ENCODE assay signal across 9 cellular contexts in genomic region chr4:157607996-157608395, GRCh38.
"Had no signal": no experiment of that assay in that cellular context is flagged by ENCODE, and none has a peak within 500 bp of the region (broad histone marks: within the 10 kb centered on the region; RNA-seq: fewer than 3 reads in every experiment).

No MANE protein-coding gene starts in this region.

- DNase-seq: H9, HCEC 1CT, IMR-90, KG1 had no signal

- FAIRE-seq: H1, H54, HTR-8/SVneo, K562 had no signal

- H3K4me3 ChIP-seq: GM23338, K562 had no signal
